Comparison of ENCODE assay signal across 1 cellular context in the genomic region with DNA sequence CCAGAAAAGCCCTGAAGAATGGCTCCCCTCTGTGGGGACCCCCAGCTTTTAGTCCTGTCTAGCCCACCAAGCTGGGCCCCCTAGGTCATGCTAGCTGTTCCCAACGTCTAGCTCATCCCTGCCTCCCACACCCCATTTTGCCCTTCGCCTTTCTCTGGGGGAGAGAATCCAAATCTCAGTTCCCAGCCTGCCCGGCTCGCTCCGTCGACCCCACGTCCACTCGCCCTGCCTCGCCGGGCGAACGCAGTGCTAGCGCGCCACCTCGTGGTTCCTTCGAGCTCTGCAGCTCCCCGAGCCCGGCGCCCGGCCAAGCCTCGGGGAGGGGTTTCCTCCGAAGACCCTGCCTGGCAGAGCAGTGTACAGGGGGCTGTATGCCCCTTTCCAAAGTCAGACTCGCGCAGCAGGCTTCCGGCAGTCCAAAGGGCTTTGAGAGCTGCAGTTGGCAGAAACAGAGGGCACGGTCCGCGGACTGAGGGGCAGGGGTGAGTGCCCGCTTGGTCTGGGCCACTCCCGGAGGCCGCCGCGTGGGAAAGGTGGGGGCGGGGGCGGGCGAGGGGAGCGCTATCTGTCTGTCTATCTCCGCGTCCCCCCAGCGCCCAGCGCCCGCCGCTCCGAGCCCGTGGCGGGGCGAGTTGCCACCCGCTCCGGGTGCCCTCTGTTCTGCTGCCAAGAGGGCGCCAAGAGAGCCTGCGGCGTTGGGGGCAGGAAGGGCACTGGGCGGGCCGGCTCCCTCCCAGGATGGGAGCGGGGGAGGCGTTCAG.
A peak's percentile ranks its signal among the peaks of the same experiment; 100 is the strongest.
TF ChIP-seq lines count a peak whose summit lies in the region.

No MANE protein-coding gene starts in this region.

TF ChIP-seq in HepG2, 621 proteins besides CTCF, POLR2A, EP300 and RAD21 (continued from another document and continues in another):
- TF ChIP-seq, protein P1, sequence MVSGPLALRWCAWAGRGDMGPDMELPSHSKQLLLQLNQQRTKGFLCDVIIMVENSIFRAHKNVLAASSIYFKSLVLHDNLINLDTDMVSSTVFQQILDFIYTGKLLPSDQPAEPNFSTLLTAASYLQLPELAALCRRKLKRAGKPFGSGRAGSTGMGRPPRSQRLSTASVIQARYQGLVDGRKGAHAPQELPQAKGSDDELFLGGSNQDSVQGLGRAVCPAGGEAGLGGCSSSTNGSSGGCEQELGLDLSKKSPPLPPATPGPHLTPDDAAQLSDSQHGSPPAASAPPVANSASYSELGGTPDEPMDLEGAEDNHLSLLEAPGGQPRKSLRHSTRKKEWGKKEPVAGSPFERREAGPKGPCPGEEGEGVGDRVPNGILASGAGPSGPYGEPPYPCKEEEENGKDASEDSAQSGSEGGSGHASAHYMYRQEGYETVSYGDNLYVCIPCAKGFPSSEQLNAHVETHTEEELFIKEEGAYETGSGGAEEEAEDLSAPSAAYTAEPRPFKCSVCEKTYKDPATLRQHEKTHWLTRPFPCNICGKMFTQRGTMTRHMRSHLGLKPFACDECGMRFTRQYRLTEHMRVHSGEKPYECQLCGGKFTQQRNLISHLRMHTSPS (CRISPR knock-in tag; IDR thresholded peaks at IDR 0.05; ENCODE audit: low read depth) = peak; percentile 42; the same call in 1 of the 2 replicates
- 0 out of 2 replicates have a peak, but pooled peaks have one; percentile 51 for TF ChIP-seq FOXC1 (CRISPR knock-in tag; IDR thresholded peaks at IDR 0.05; ENCODE audit: borderline replicate concordance)
- 0 out of 4 replicates have a peak, but pooled peaks of 1 of the 2 experiments have one; percentile 47 for TF ChIP-seq KLF16 (CRISPR knock-in tag; IDR thresholded peaks at IDR 0.05)
- TF ChIP-seq ZBED4 (CRISPR knock-in tag; IDR thresholded peaks at IDR 0.05; ENCODE audit: borderline replicate concordance) = 0 out of 2 replicates have a peak, but pooled peaks have one; percentile 25
- TF ChIP-seq, protein P2, sequence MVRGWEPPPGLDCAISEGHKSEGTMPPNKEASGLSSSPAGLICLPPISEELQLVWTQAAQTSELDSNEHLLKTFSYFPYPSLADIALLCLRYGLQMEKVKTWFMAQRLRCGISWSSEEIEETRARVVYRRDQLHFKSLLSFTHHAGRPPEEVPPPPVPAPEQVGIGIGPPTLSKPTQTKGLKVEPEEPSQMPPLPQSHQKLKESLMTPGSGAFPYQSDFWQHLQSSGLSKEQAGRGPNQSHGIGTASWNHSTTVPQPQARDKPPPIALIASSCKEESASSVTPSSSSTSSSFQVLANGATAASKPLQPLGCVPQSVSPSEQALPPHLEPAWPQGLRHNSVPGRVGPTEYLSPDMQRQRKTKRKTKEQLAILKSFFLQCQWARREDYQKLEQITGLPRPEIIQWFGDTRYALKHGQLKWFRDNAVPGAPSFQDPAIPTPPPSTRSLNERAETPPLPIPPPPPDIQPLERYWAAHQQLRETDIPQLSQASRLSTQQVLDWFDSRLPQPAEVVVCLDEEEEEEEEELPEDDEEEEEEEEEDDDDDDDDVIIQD (CRISPR knock-in tag; IDR thresholded peaks at IDR 0.05; ENCODE audit: low read depth) = 0 out of 2 replicates have a peak, but pooled peaks have one; percentile 16
- peak; percentile 51; the same call in 1 of the 2 replicates for TF ChIP-seq RNF2 (conservative IDR thresholded peaks at IDR 0.05; ENCODE audit: low read depth)
- TF ChIP-seq, protein P3, sequence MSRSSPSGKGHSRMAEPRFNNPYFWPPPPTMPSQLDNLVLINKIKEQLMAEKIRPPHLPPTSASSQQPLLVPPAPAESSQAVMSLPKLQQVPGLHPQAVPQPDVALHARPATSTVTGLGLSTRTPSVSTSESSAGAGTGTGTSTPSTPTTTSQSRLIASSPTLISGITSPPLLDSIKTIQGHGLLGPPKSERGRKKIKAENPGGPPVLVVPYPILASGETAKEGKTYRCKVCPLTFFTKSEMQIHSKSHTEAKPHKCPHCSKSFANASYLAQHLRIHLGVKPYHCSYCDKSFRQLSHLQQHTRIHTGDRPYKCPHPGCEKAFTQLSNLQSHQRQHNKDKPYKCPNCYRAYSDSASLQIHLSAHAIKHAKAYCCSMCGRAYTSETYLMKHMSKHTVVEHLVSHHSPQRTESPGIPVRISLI (CRISPR knock-in tag; IDR thresholded peaks at IDR 0.05; ENCODE audit: borderline replicate concordance) = no peak
- peak; percentile 30; the same call in 1 of the 2 replicates for TF ChIP-seq MYC (CRISPR knock-in tag; IDR thresholded peaks at IDR 0.05; ENCODE audit: borderline replicate concordance)
- 0 out of 2 replicates have a peak, but pooled peaks have one; percentile 15 for TF ChIP-seq ETV5 (CRISPR knock-in tag; IDR thresholded peaks at IDR 0.05; ENCODE audit: borderline replicate concordance)
- TF ChIP-seq, protein P4, sequence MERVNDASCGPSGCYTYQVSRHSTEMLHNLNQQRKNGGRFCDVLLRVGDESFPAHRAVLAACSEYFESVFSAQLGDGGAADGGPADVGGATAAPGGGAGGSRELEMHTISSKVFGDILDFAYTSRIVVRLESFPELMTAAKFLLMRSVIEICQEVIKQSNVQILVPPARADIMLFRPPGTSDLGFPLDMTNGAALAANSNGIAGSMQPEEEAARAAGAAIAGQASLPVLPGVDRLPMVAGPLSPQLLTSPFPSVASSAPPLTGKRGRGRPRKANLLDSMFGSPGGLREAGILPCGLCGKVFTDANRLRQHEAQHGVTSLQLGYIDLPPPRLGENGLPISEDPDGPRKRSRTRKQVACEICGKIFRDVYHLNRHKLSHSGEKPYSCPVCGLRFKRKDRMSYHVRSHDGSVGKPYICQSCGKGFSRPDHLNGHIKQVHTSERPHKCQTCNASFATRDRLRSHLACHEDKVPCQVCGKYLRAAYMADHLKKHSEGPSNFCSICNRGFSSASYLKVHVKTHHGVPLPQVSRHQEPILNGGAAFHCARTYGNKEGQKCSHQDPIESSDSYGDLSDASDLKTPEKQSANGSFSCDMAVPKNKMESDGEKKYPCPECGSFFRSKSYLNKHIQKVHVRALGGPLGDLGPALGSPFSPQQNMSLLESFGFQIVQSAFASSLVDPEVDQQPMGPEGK (CRISPR knock-in tag; IDR thresholded peaks at IDR 0.05) = peak; percentile 61
- TF ChIP-seq BCL6 (CRISPR knock-in tag; IDR thresholded peaks at IDR 0.05) = peak; percentile 30; the same call in 1 of the 2 replicates
- TF ChIP-seq, protein P5, sequence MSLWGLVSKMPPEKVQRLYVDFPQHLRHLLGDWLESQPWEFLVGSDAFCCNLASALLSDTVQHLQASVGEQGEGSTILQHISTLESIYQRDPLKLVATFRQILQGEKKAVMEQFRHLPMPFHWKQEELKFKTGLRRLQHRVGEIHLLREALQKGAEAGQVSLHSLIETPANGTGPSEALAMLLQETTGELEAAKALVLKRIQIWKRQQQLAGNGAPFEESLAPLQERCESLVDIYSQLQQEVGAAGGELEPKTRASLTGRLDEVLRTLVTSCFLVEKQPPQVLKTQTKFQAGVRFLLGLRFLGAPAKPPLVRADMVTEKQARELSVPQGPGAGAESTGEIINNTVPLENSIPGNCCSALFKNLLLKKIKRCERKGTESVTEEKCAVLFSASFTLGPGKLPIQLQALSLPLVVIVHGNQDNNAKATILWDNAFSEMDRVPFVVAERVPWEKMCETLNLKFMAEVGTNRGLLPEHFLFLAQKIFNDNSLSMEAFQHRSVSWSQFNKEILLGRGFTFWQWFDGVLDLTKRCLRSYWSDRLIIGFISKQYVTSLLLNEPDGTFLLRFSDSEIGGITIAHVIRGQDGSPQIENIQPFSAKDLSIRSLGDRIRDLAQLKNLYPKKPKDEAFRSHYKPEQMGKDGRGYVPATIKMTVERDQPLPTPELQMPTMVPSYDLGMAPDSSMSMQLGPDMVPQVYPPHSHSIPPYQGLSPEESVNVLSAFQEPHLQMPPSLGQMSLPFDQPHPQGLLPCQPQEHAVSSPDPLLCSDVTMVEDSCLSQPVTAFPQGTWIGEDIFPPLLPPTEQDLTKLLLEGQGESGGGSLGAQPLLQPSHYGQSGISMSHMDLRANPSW (CRISPR knock-in tag; IDR thresholded peaks at IDR 0.05; ENCODE audit: borderline replicate concordance) = 0 out of 2 replicates have a peak, but pooled peaks have one; percentile 29
- TF ChIP-seq MIER2 (CRISPR knock-in tag; IDR thresholded peaks at IDR 0.05) = peak; percentile 33; the same call in 1 of the 2 replicates
- TF ChIP-seq REXO4 (CRISPR knock-in tag; IDR thresholded peaks at IDR 0.05; ENCODE audit: borderline replicate concordance) = no peak
- TF ChIP-seq XBP1 (CRISPR knock-in tag; IDR thresholded peaks at IDR 0.05) = no peak
- TF ChIP-seq, protein P6, sequence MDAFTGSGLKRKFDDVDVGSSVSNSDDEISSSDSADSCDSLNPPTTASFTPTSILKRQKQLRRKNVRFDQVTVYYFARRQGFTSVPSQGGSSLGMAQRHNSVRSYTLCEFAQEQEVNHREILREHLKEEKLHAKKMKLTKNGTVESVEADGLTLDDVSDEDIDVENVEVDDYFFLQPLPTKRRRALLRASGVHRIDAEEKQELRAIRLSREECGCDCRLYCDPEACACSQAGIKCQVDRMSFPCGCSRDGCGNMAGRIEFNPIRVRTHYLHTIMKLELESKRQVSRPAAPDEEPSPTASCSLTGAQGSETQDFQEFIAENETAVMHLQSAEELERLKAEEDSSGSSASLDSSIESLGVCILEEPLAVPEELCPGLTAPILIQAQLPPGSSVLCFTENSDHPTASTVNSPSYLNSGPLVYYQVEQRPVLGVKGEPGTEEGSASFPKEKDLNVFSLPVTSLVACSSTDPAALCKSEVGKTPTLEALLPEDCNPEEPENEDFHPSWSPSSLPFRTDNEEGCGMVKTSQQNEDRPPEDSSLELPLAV (CRISPR knock-in tag; conservative IDR thresholded peaks at IDR 0.05; ENCODE audit: low read depth) = no peak
- TF ChIP-seq SPEN (CRISPR knock-in tag; IDR thresholded peaks at IDR 0.05; ENCODE audit: low read depth) = peak; percentile 67; the same call in 1 of the 2 replicates
- peak; percentile 50; the same call in 1 of the 2 replicates for TF ChIP-seq REPIN1 (CRISPR knock-in tag; IDR thresholded peaks at IDR 0.05; ENCODE audit: borderline replicate concordance, low read depth)
- no peak for TF ChIP-seq ZNF407 (CRISPR knock-in tag; IDR thresholded peaks at IDR 0.05; ENCODE audit: not compliant biosample characterization)
